In the genomic region with DNA sequence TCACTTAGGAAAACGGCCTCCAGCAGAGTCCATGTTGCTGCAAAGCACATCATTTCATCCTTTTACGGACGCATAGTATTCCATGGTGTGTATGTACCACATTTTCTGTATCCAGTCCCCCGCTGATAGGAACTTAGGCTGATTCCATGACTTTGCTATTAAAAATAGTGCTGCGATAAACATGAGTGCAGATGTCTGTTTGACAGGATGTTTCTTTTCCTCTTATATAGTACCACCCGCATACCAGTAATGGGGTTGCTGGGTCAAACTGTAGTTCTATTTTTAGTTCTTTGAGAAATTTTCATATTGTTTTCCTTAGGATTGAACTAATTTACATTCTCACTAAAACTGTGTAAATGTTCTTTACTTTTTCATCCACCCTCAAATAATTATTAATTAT, we compare ENCODE assay signal across 15 cellular contexts. TPM values are rescaled to one million over a fixed set of nuclear protein-coding genes. Genes with fewer than 3 reads are reported as not detected.
"Had no signal": no experiment of that assay in that cellular context is flagged by ENCODE, and none has a peak within 500 bp of the region (broad histone marks: within the 10 kb centered on the region; RNA-seq: fewer than 3 reads in every experiment).

No MANE protein-coding gene starts in this region.

- H3K9me3 ChIP-seq: MG63 had no signal

- DNase-seq: Karpas-422, KG1, MG63, NCI-H1092 treated with DMSO at 0.1 percent for 48 hours, NCI-H1436 treated with DMSO at 0.1 percent for 48 hours, NCI-H1694, NCI-H187 treated with DMSO at 0.1 percent for 48 hours, NCI-H2029 treated with DMSO at 0.1 percent for 48 hours, NCI-H2227 treated with DMSO at 0.1 percent for 48 hours, NCI-H524, NCI-H526 treated with DMSO at 0.1 percent for 48 hours, NCI-H748 treated with DMSO at 0.1 percent for 48 hours, RPMI8226, SHP77 had no signal

- H3K4me3 ChIP-seq: MG63 had no signal

- H3K27me3 ChIP-seq: MG63 had no signal

- H3K36me3 ChIP-seq: MG63 had no signal

RNA-seq across cellular contexts. Expression of gene VEGFC, which starts 50.5 kb away (rescaled TPM):
- total RNA-seq: HT-29 had no signal
